ENCODE assay signal across 1 cellular context in genomic region chr17:31916496-31917064, GRCh38.
TF ChIP-seq lines count a peak whose summit lies in the region.

No MANE protein-coding gene starts in this region.

TF ChIP-seq in GM23338, 12 proteins besides CTCF, POLR2A, EP300 and RAD21 (continued from another document):
- TF ChIP-seq ZNF462 (CRISPR knock-in tag; IDR thresholded peaks at IDR 0.05) (no peak), NANOG (IDR thresholded peaks at IDR 0.05; ENCODE audit: borderline replicate concordance) (no peak), ZNF331 (CRISPR knock-in tag; IDR thresholded peaks at IDR 0.05; ENCODE audit: low read depth) (no peak), ZNF114 (CRISPR knock-in tag; IDR thresholded peaks at IDR 0.05) (no peak), POLR2AphosphoS5 (IDR thresholded peaks at IDR 0.05; ENCODE audit: low read depth) (no peak), ETS1 (IDR thresholded peaks at IDR 0.05) (no peak)
